4 cellular contexts compared by ENCODE assay signal in the genomic region with DNA sequence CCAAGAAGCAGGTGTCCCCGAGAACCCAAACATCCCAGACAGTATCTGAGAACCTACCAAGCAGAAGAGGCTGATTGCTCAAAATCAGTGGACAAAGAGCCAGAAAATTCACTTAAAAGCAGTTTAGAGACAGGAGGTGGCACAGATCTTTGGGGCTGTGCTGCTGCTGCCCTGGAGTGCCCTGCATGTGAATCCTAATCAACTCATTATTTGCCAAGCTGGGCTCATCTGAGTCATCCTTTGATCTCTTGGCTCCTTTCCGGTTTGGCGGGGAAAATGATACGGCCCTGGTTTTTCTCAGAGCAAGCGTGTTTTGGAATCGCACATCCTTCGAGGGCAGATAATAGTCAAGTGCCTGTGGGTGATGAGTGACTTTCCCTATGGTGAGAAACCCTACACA. TPM values are rescaled to one million over a fixed set of nuclear protein-coding genes. Genes with fewer than 3 reads are reported as not detected.
"Had no signal": no experiment of that assay in that cellular context is flagged by ENCODE, and none has a peak within 500 bp of the region (broad histone marks: within the 10 kb centered on the region; RNA-seq: fewer than 3 reads in every experiment).

No MANE protein-coding gene starts in this region.

RNA-seq across cellular contexts. Expression of gene PRAMEF19, which starts 9.4 kb away (rescaled TPM):
- total RNA-seq: LHCN-M2, M059J, MCF 10A, NCI-H460 had no signal

RNA-seq across cellular contexts. Expression of gene PRAMEF14, which starts 15.4 kb away (rescaled TPM):
- total RNA-seq: LHCN-M2, M059J, MCF 10A, NCI-H460 had no signal

RNA-seq across cellular contexts. Expression of gene PRAMEF17, which starts 27.1 kb away (rescaled TPM):
- total RNA-seq: LHCN-M2, M059J, MCF 10A, NCI-H460 had no signal

RNA-seq across cellular contexts. Expression of gene PRAMEF15, which starts 47.0 kb away (rescaled TPM):
- total RNA-seq: LHCN-M2, M059J, MCF 10A, NCI-H460 had no signal

RNA-seq across cellular contexts. Expression of gene PRAMEF20, which starts 47.9 kb away (rescaled TPM):
- total RNA-seq: LHCN-M2, M059J, MCF 10A had no signal
